ENCODE assay signal across 8 cellular contexts in genomic region chr13:40206241-40207109, GRCh38.
DNase-seq lines count a peak whose midpoint lies in the region; ATAC-seq, FAIRE-seq and TF ChIP-seq lines count a peak whose summit lies in the region.

No MANE protein-coding gene starts in this region.

- H3K9me1 ChIP-seq in keratinocyte (ENCODE audit: control insufficient read depth, extremely low read depth, insufficient read depth, low read length), result no peaks in the 10 kb centered on the region

- no peak for DNase-seq in DND-41
- peak; percentile 44 for DNase-seq in HT1080 (ENCODE audit: low read depth)
- peak; percentile 61 for DNase-seq in activated T-cell treated with anti-CD3 and anti-CD28 coated beads, Interleukin-2, amount 50 U/mL, for 1 hour
- DNase-seq in keratinocyte (ENCODE audit: low read depth, low spot score), result peak; percentile 82
- DNase-seq in vagina (ENCODE audit: extremely low spot score in 2 of 2), result peak in 1 of 2 donors; percentile 81
- no peak for DNase-seq in omental fat pad (ENCODE audit: low spot score)
- DNase-seq in T1000 (lab: John Stamatoyannopoulos, UW), result no peak

- H3K9ac ChIP-seq in DND-41 (ENCODE audit: low read depth, low read length) (no peak overlapping the region), keratinocyte (ENCODE audit: control insufficient read depth, extremely low read depth, insufficient read depth, low read length) (peak overlapping the region; percentile 71)

- H3K4me2 ChIP-seq in DND-41 (ENCODE audit: insufficient read depth, low read length) (no peak overlapping the region), keratinocyte (ENCODE audit: control insufficient read depth, extremely low read depth, insufficient read depth, low read depth, low read length) (peak overlapping the region; percentile 66)

- peak; percentile 98 for FAIRE-seq in keratinocyte (lab: Jason Lieb, UNC)

- H3K27me3 ChIP-seq in DND-41 (ENCODE audit: insufficient read depth, low read length, poor library complexity) (no peaks in the 10 kb centered on the region), keratinocyte (ENCODE audit: control insufficient read depth, extremely low read depth, insufficient read depth, low read length) (no peaks in the 10 kb centered on the region), vagina (no peaks in the 10 kb centered on the region)

- H3K27ac ChIP-seq in DND-41 (ENCODE audit: low read length), result no peak overlapping the region
- peak overlapping the region; percentile 92 for H3K27ac ChIP-seq in keratinocyte (ENCODE audit: control insufficient read depth, insufficient read depth, low read length)
- peak overlapping the region; percentile 39 for H3K27ac ChIP-seq in vagina

- H3K36me3 ChIP-seq in DND-41 (ENCODE audit: insufficient read depth, low read length), result no peaks in the 10 kb centered on the region
- H3K36me3 ChIP-seq in keratinocyte (ENCODE audit: control insufficient read depth in 2 of 2, extremely low read depth in 1 of 2, insufficient read depth in 2 of 2, low read length in 2 of 2), result no peaks in the 10 kb centered on the region
- no peaks in the 10 kb centered on the region for H3K36me3 ChIP-seq in vagina

- H3K9me3 ChIP-seq in DND-41 (ENCODE audit: insufficient read depth, low read length, severe bottlenecking) (no peaks in the 10 kb centered on the region), keratinocyte (ENCODE audit: control insufficient read depth, low read depth, low read length) (no peaks in the 10 kb centered on the region), vagina (no peaks in the 10 kb centered on the region)

- H4K20me1 ChIP-seq in DND-41 (ENCODE audit: insufficient read depth, low read length) (no peaks in the 10 kb centered on the region), keratinocyte (ENCODE audit: control insufficient read depth, extremely low read depth, insufficient read depth, low read length) (no peaks in the 10 kb centered on the region)

- no peak overlapping the region for H3K4me3 ChIP-seq in DND-41 (ENCODE audit: low read depth in 1 of 2, low read length in 2 of 2)
- peak overlapping the region in 1 of 3 experiments; percentile 0 for H3K4me3 ChIP-seq in keratinocyte (ENCODE audit: control insufficient read depth in 2 of 3, extremely low read depth in 1 of 3, insufficient read depth in 2 of 3, low read depth in 1 of 3, low read length in 3 of 3)
- no peak overlapping the region for H3K4me3 ChIP-seq in vagina

- no peak for TF ChIP-seq POLR2A in vagina (IDR thresholded peaks at IDR 0.05)

- peaks cover 8% of the 10 kb centered on the region; the same call in 1 of the 2 replicates for H3K4me1 ChIP-seq in DND-41 (ENCODE audit: insufficient read depth, low read length)
- H3K4me1 ChIP-seq in keratinocyte (ENCODE audit: control insufficient read depth, extremely low read depth, insufficient read depth, low read length), result peaks cover 26% of the 10 kb centered on the region
- H3K4me1 ChIP-seq in vagina, result peaks cover 16% of the 10 kb centered on the region

- TF ChIP-seq CTCF in DND-41 (IDR thresholded peaks at IDR 0.05; ENCODE audit: borderline replicate concordance, extremely low read depth, low read length, poor library complexity, severe bottlenecking) (no peak), keratinocyte (optimal IDR thresholded peaks at IDR 0.05 in 1 of 3, IDR thresholded peaks at IDR 0.05 in 1 of 3, conservative IDR thresholded peaks at IDR 0.05 in 1 of 3; ENCODE audit: extremely low read depth in 1 of 3, insufficient read depth in 2 of 3, low read length in 3 of 3) (no peak), vagina (IDR thresholded peaks at IDR 0.05) (no peak), omental fat pad (IDR thresholded peaks at IDR 0.05) (no peak)

- 0 out of 3 replicates have a peak, but pooled peaks have one; percentile 42 for ATAC-seq in DND-41 (ENCODE audit: insufficient read depth, low read depth)
- peak; percentile 57 for ATAC-seq in GM21390 (IDR thresholded peaks at IDR 0.05; ENCODE audit: unreplicated experiment)
- ATAC-seq in omental fat pad (ENCODE audit: low FRiP score), result no peak

- H2AFZ ChIP-seq in DND-41 (ENCODE audit: low read depth, low read length) (no peak overlapping the region), keratinocyte (ENCODE audit: control insufficient read depth, low read length) (peak overlapping the region; percentile 59)

- intact Hi-C loops in vagina (cut with DNase I), result no loop called here

- dilution Hi-C loops in keratinocyte (cut with MboI; ENCODE audit: extremely low pct_ligation_motif_present, low sequenced_read_pairs), result no loop called here

- no peaks in the 10 kb centered on the region for H3K79me2 ChIP-seq in DND-41 (ENCODE audit: insufficient read depth, low read length)
- H3K79me2 ChIP-seq in keratinocyte (ENCODE audit: control insufficient read depth, insufficient read depth, low read length), result no peaks in the 10 kb centered on the region

Comparison
In these comparisons a context has a peak if more than half of its experiments do, and no peak if none do; other contexts are left out.
1. DNase-seq: peak in HT1080 (single experiment), activated T-cell treated with anti-CD3 and anti-CD28 coated beads, Interleukin-2, amount 50 U/mL, for 1 hour (single experiment) and keratinocyte (single experiment); none in DND-41 (single experiment), omental fat pad (single experiment) and T1000 (single experiment).